1 cellular context compared by ENCODE assay signal in the genomic region with DNA sequence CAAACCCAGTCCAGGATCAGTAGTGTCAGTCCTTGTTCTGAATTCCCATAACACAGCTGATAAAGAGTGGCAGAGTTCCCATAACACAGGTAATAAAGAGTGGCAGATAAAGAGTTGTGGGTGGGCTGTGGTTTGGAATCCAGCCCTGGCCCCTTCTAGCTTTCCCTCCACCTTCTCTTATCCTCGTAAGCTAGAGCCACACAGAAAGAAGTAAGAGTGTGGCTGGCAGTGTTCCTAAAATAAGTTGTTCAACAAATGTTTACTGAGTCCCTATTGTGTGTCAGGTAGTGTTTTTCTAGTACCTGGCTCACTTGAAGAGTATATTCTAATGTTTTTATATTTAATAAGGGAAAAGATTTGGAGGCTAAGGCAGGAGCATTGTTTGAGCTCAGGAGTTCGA.
TF ChIP-seq lines count a peak whose summit lies in the region.

No MANE protein-coding gene starts in this region.

TF ChIP-seq in GM12878, 131 proteins besides CTCF, POLR2A, EP300 and RAD21:
- TF ChIP-seq, protein P1, sequence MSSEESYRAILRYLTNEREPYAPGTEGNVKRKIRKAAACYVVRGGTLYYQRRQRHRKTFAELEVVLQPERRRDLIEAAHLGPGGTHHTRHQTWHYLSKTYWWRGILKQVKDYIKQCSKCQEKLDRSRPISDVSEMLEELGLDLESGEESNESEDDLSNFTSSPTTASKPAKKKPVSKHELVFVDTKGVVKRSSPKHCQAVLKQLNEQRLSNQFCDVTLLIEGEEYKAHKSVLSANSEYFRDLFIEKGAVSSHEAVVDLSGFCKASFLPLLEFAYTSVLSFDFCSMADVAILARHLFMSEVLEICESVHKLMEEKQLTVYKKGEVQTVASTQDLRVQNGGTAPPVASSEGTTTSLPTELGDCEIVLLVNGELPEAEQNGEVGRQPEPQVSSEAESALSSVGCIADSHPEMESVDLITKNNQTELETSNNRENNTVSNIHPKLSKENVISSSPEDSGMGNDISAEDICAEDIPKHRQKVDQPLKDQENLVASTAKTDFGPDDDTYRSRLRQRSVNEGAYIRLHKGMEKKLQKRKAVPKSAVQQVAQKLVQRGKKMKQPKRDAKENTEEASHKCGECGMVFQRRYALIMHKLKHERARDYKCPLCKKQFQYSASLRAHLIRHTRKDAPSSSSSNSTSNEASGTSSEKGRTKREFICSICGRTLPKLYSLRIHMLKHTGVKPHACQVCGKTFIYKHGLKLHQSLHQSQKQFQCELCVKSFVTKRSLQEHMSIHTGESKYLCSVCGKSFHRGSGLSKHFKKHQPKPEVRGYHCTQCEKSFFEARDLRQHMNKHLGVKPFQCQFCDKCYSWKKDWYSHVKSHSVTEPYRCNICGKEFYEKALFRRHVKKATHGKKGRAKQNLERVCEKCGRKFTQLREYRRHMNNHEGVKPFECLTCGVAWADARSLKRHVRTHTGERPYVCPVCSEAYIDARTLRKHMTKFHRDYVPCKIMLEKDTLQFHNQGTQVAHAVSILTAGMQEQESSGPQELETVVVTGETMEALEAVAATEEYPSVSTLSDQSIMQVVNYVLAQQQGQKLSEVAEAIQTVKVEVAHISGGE (CRISPR knock-in tag; IDR thresholded peaks at IDR 0.05): no peak
- TF ChIP-seq, protein P2, sequence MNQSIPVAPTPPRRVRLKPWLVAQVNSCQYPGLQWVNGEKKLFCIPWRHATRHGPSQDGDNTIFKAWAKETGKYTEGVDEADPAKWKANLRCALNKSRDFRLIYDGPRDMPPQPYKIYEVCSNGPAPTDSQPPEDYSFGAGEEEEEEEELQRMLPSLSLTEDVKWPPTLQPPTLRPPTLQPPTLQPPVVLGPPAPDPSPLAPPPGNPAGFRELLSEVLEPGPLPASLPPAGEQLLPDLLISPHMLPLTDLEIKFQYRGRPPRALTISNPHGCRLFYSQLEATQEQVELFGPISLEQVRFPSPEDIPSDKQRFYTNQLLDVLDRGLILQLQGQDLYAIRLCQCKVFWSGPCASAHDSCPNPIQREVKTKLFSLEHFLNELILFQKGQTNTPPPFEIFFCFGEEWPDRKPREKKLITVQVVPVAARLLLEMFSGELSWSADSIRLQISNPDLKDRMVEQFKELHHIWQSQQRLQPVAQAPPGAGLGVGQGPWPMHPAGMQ (IDR thresholded peaks at IDR 0.05; ENCODE audit: borderline replicate concordance): no peak
- TF ChIP-seq TARDBP (IDR thresholded peaks at IDR 0.05; ENCODE audit: borderline replicate concordance): no peak
- no peak for TF ChIP-seq JUND (IDR thresholded peaks at IDR 0.05; ENCODE audit: low read depth, low read length)
- no peak for TF ChIP-seq STAT1 (conservative IDR thresholded peaks at IDR 0.05)
